Comparison of ENCODE assay signal across 8 cellular contexts in genomic region chr9:78261403-78262001, GRCh38. TPM values are rescaled to one million over a fixed set of nuclear protein-coding genes. Genes with fewer than 3 reads are reported as not detected.
DNase-seq lines count a peak whose midpoint lies in the region; ATAC-seq and TF ChIP-seq lines count a peak whose summit lies in the region.

No MANE protein-coding gene starts in this region.

- H3K27ac ChIP-seq in OCI-LY3 (ENCODE audit: low read length) (no peak overlapping the region), psoas muscle (no peak overlapping the region)

- H3K4me2 ChIP-seq in OCI-LY3 (ENCODE audit: low read length) = no peak overlapping the region

- no peak overlapping the region for H2AFZ ChIP-seq in OCI-LY3 (ENCODE audit: low read depth, low read length)

- 41 to 49% (median 47%) methylated on average over 2 of the region's 2 CpGs for WGBS in psoas muscle, 3 donors

- no peak for ATAC-seq in psoas muscle
- no peak for ATAC-seq in stimulated activated effector memory CD8-positive, alpha-beta T cell treated with anti-CD3 and anti-CD28 coated beads, Interleukin-12 subunit alpha, Interleukin-12 subunit beta, amount 100 ng/mL, for 72 hours

- H3K27ac Mint-ChIP-seq in activated T-helper 2 cell treated with anti-CD3 and anti-CD28 coated beads, Interferon-gamma antibody, Interleukin-2, Interleukin-4, amounts not matched to agents 10 μg/mL and 5 μg/mL and 100 μg/mL, durations not matched to agents 14 hours and 24 hours and 36 hours = no peak overlapping the region
- H3K27ac Mint-ChIP-seq in stimulated activated effector memory CD8-positive, alpha-beta T cell treated with anti-CD3 and anti-CD28 coated beads, Interleukin-12 subunit alpha, Interleukin-12 subunit beta, amount 100 ng/mL, for 72 hours = no peak overlapping the region

- DNase-seq in ELR (ENCODE audit: low read depth) = peak; percentile 54
- DNase-seq in HCEC 1CT = peak; percentile 39
- DNase-seq in epidermal melanocyte (ENCODE audit: insufficient read length, low spot score) = peak; percentile 25
- DNase-seq in psoas muscle = no peak
- no peak for DNase-seq in activated T-helper 2 cell treated with anti-CD3 and anti-CD28 coated beads, Interferon-gamma antibody, Interleukin-2, Interleukin-4, amounts not matched to agents 10 μg/mL and 5 μg/mL and 100 μg/mL, durations not matched to agents 14 hours and 24 hours and 36 hours (ENCODE audit: low spot score)
- DNase-seq in activated CD4-positive, alpha-beta T cell treated with anti-CD3 and anti-CD28 coated beads for 48 hours = no peak
- DNase-seq in stimulated activated effector memory CD8-positive, alpha-beta T cell treated with anti-CD3 and anti-CD28 coated beads, Interleukin-12 subunit alpha, Interleukin-12 subunit beta, amount 100 ng/mL, for 72 hours (ENCODE audit: low spot score in 2 of 2) = no peak

- H3K4me3 ChIP-seq in OCI-LY3 (ENCODE audit: low read length) (no peak overlapping the region), psoas muscle (no peak overlapping the region)

- no peak overlapping the region for H3K4me3 Mint-ChIP-seq in activated T-helper 2 cell treated with anti-CD3 and anti-CD28 coated beads, Interferon-gamma antibody, Interleukin-2, Interleukin-4, amounts not matched to agents 10 μg/mL and 5 μg/mL and 100 μg/mL, durations not matched to agents 14 hours and 24 hours and 36 hours (ENCODE audit: low read depth)
- no peak overlapping the region for H3K4me3 Mint-ChIP-seq in stimulated activated effector memory CD8-positive, alpha-beta T cell treated with anti-CD3 and anti-CD28 coated beads, Interleukin-12 subunit alpha, Interleukin-12 subunit beta, amount 100 ng/mL, for 72 hours

- H3K79me2 ChIP-seq in OCI-LY3 (ENCODE audit: low read length) = no peaks in the 10 kb centered on the region

- H3K36me3 Mint-ChIP-seq in activated T-helper 2 cell treated with anti-CD3 and anti-CD28 coated beads, Interferon-gamma antibody, Interleukin-2, Interleukin-4, amounts not matched to agents 10 μg/mL and 5 μg/mL and 100 μg/mL, durations not matched to agents 14 hours and 24 hours and 36 hours (ENCODE audit: low read depth) = peaks cover 30% of the 10 kb centered on the region
- peaks cover 48% of the 10 kb centered on the region for H3K36me3 Mint-ChIP-seq in stimulated activated effector memory CD8-positive, alpha-beta T cell treated with anti-CD3 and anti-CD28 coated beads, Interleukin-12 subunit alpha, Interleukin-12 subunit beta, amount 100 ng/mL, for 72 hours

- H4K20me1 ChIP-seq in OCI-LY3 (ENCODE audit: insufficient read depth, low read length) = no peaks in the 10 kb centered on the region

- H3K36me3 ChIP-seq in OCI-LY3 (replicated peaks; ENCODE audit: low read depth, low read length) (peaks cover 17% of the 10 kb centered on the region), psoas muscle (ENCODE audit: insufficient read depth in 1 of 2, low read depth in 1 of 2) (peaks cover 0 to 18% of the 10 kb centered on the region in 2 donors)

- no peaks in the 10 kb centered on the region for H3K27me3 Mint-ChIP-seq in activated T-helper 2 cell treated with anti-CD3 and anti-CD28 coated beads, Interferon-gamma antibody, Interleukin-2, Interleukin-4, amounts not matched to agents 10 μg/mL and 5 μg/mL and 100 μg/mL, durations not matched to agents 14 hours and 24 hours and 36 hours (ENCODE audit: low read depth)

- H3K27me3 ChIP-seq in OCI-LY3 (ENCODE audit: low read depth, low read length) (no peaks in the 10 kb centered on the region), psoas muscle (ENCODE audit: insufficient read depth in 3 of 3, low read length in 2 of 3) (no peaks in the 10 kb centered on the region)

- TF ChIP-seq CTCF in OCI-LY3 (IDR thresholded peaks at IDR 0.05; ENCODE audit: low read depth, low read length) (peak; percentile 62), psoas muscle (IDR thresholded peaks at IDR 0.05) (peak; percentile 70)

- intact Hi-C loops in psoas muscle (cut with DNase I) = loop anchor here in 1 of 2 donors (5.0 kb wide), 1 partner anchor 106 kb away; no protein-coding TSS in a partner anchor
- intact Hi-C loops in activated T-helper 2 cell treated with anti-CD3 and anti-CD28 coated beads, Interferon-gamma antibody, Interleukin-2, Interleukin-4, amounts not matched to agents 10 μg/mL and 5 μg/mL and 100 μg/mL, durations not matched to agents 14 hours and 24 hours and 36 hours (cut with micrococcal nuclease) = loop anchor here (1.0 to 5.0 kb wide), 2 partner anchors 36 to 108 kb away; partner anchors contain the start of gene PSAT1

- H3K9ac ChIP-seq in OCI-LY3 (ENCODE audit: low read length) = no peak overlapping the region

- H3K4me1 Mint-ChIP-seq in activated T-helper 2 cell treated with anti-CD3 and anti-CD28 coated beads, Interferon-gamma antibody, Interleukin-2, Interleukin-4, amounts not matched to agents 10 μg/mL and 5 μg/mL and 100 μg/mL, durations not matched to agents 14 hours and 24 hours and 36 hours (ENCODE audit: low read depth) = no peaks in the 10 kb centered on the region
- H3K4me1 Mint-ChIP-seq in stimulated activated effector memory CD8-positive, alpha-beta T cell treated with anti-CD3 and anti-CD28 coated beads, Interleukin-12 subunit alpha, Interleukin-12 subunit beta, amount 100 ng/mL, for 72 hours = no peaks in the 10 kb centered on the region

- H3K4me1 ChIP-seq in OCI-LY3 (ENCODE audit: low read length) = no peaks in the 10 kb centered on the region
- no peaks in the 10 kb centered on the region for H3K4me1 ChIP-seq in psoas muscle

- no peaks in the 10 kb centered on the region for H3K9me3 Mint-ChIP-seq in activated T-helper 2 cell treated with anti-CD3 and anti-CD28 coated beads, Interferon-gamma antibody, Interleukin-2, Interleukin-4, amounts not matched to agents 10 μg/mL and 5 μg/mL and 100 μg/mL, durations not matched to agents 14 hours and 24 hours and 36 hours
- H3K9me3 Mint-ChIP-seq in stimulated activated effector memory CD8-positive, alpha-beta T cell treated with anti-CD3 and anti-CD28 coated beads, Interleukin-12 subunit alpha, Interleukin-12 subunit beta, amount 100 ng/mL, for 72 hours = no peaks in the 10 kb centered on the region

- H3K9me3 ChIP-seq in OCI-LY3 (ENCODE audit: insufficient read depth, low read length) (no peaks in the 10 kb centered on the region), psoas muscle (no peaks in the 10 kb centered on the region)

RNA-seq across cellular contexts. Expression of gene CEP78, which starts 25.6 kb away (rescaled TPM):
- 1 to 10 TPM; 2.5 to 4.3 (median 4.2) TPM for total RNA-seq in psoas muscle
- polyA plus RNA-seq in psoas muscle = 1 to 10 TPM; 1.8 to 3.0 (median 2.3) TPM
- total RNA-seq in activated T-helper 2 cell treated with anti-CD3 and anti-CD28 coated beads, Interferon-gamma antibody, Interleukin-2, Interleukin-4, amounts not matched to agents 10 μg/mL and 5 μg/mL and 100 μg/mL, durations not matched to agents 14 hours and 24 hours and 36 hours = 33.7 and 36.5 TPM in 2 replicates

RNA-seq across cellular contexts. Expression of gene PSAT1, which starts 35.4 kb away (rescaled TPM):
- total RNA-seq in psoas muscle = 1 to 10 TPM in 1 of 4 donors, under 1 TPM in 3; 0.15 to 1.1 (median 0.52) TPM
- polyA plus RNA-seq in psoas muscle = 1 to 10 TPM in 2 of 3 donors, under 1 TPM in 1; 0.31 to 2.0 (median 1.6) TPM
- total RNA-seq in activated T-helper 2 cell treated with anti-CD3 and anti-CD28 coated beads, Interferon-gamma antibody, Interleukin-2, Interleukin-4, amounts not matched to agents 10 μg/mL and 5 μg/mL and 100 μg/mL, durations not matched to agents 14 hours and 24 hours and 36 hours = 66.5 and 67.6 TPM in 2 replicates

Comparison
In these comparisons a context has a peak if more than half of its experiments do, and no peak if none do; other contexts are left out.
1. DNase-seq: peak in ELR (single experiment), HCEC 1CT (single experiment) and epidermal melanocyte (single experiment); none in psoas muscle (0 of 2), activated T-helper 2 cell treated with anti-CD3 and anti-CD28 coated beads, Interferon-gamma antibody, Interleukin-2, Interleukin-4, amounts not matched to agents 10 μg/mL and 5 μg/mL and 100 μg/mL, durations not matched to agents 14 hours and 24 hours and 36 hours (single experiment), activated CD4-positive, alpha-beta T cell treated with anti-CD3 and anti-CD28 coated beads for 48 hours (single experiment) and stimulated activated effector memory CD8-positive, alpha-beta T cell treated with anti-CD3 and anti-CD28 coated beads, Interleukin-12 subunit alpha, Interleukin-12 subunit beta, amount 100 ng/mL, for 72 hours (0 of 2).
2. RNA of gene PSAT1, which starts 35.4 kb away (total RNA-seq): 66.5 to 67.6 TPM in activated T-helper 2 cell treated with anti-CD3 and anti-CD28 coated beads, Interferon-gamma antibody, Interleukin-2, Interleukin-4, amounts not matched to agents 10 μg/mL and 5 μg/mL and 100 μg/mL, durations not matched to agents 14 hours and 24 hours and 36 hours; 0.15 to 1.1 TPM in psoas muscle; every median in the first group is over 10 times any median in the second.